13 cellular contexts compared by ENCODE assay signal in the genomic region with DNA sequence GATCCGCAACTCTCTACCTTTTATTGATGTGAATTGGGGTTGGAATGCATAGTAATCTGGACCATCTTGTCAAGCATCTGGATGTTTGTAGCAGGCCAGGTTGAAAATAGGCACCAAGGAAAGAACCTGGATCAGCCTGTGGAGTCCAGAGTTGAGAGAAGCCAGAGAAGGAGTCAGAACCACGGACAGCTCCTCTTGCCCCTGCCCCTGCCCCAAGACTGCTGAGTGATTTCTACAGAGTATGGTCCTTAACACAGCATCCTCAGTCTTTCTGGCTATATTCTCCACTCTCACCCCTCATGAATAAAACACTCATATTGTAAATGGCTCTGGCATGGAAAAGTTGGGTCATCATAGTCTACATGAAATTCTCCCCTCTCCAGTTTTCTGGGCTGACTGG.
DNase-seq lines count a peak whose midpoint lies in the region; ATAC-seq lines count a peak whose summit lies in the region.
"Had no signal": no experiment of that assay in that cellular context is flagged by ENCODE, and none has a peak within 500 bp of the region (broad histone marks: within the 10 kb centered on the region; RNA-seq: fewer than 3 reads in every experiment).

No MANE protein-coding gene starts in this region.

- H3K4me1 ChIP-seq in adipocyte (ENCODE audit: control insufficient read depth, insufficient read depth, low read length) = no peaks in the 10 kb centered on the region
- H3K4me1 ChIP-seq in mesendoderm (ENCODE audit: control insufficient read depth, low read depth, low read length) = no peaks in the 10 kb centered on the region

- H3K23ac ChIP-seq in mesendoderm (ENCODE audit: low read length) = no peak overlapping the region

- H3K27ac ChIP-seq in mesendoderm (ENCODE audit: low read depth, low read length) = no peak overlapping the region

- H2BK5ac ChIP-seq in mesendoderm (ENCODE audit: low read length) = no peak overlapping the region

- H2BK120ac ChIP-seq in mesendoderm (ENCODE audit: low read depth, low read length) = no peak overlapping the region

- H3K27me3 ChIP-seq in adipocyte (replicated peaks; ENCODE audit: control insufficient read depth, insufficient read depth, low read length) = no peaks in the 10 kb centered on the region
- no peaks in the 10 kb centered on the region for H3K27me3 ChIP-seq in mesendoderm (ENCODE audit: insufficient read depth, low read length, poor library complexity)

- no peak overlapping the region for H4K8ac ChIP-seq in mesendoderm (ENCODE audit: low read depth, low read length)

- H3K9me3 Mint-ChIP-seq in activated CD4-positive, alpha-beta T cell treated with anti-CD3 and anti-CD28 coated beads for 36 hours (ENCODE audit: low read depth) = no peaks in the 10 kb centered on the region
- H3K9me3 Mint-ChIP-seq: HFFc6 had no signal

- H2AK5ac ChIP-seq in mesendoderm (ENCODE audit: low read length) = no peak overlapping the region

- H3K27me3 Mint-ChIP-seq in activated CD4-positive, alpha-beta T cell treated with anti-CD3 and anti-CD28 coated beads for 36 hours = peaks cover 4% of the 10 kb centered on the region

- no peak overlapping the region for H2BK15ac ChIP-seq in mesendoderm (replicated peaks; ENCODE audit: low read depth)

- no peak overlapping the region for H3K4ac ChIP-seq in mesendoderm (ENCODE audit: low read depth, low read length)

- H3K36me3 ChIP-seq in adipocyte (ENCODE audit: control insufficient read depth, insufficient read depth, low read length, severe bottlenecking) (no peaks in the 10 kb centered on the region), mesendoderm (ENCODE audit: control insufficient read depth, insufficient read depth, low read length) (no peaks in the 10 kb centered on the region)

- no peaks in the 10 kb centered on the region for H3K36me3 Mint-ChIP-seq in activated CD4-positive, alpha-beta T cell treated with anti-CD3 and anti-CD28 coated beads for 36 hours (ENCODE audit: low read depth)
- H3K36me3 Mint-ChIP-seq: stimulated activated naive B cell treated with anti-CD40 and anti-IgM and Interleukin-4, amounts not matched to agents 10 μg/mL and 1 μg/mL and 100 μg/mL, for 72 hours had no signal

- no peaks in the 10 kb centered on the region for H3K4me1 Mint-ChIP-seq in activated CD4-positive, alpha-beta T cell treated with anti-CD3 and anti-CD28 coated beads for 36 hours
- H3K4me1 Mint-ChIP-seq: stimulated activated naive B cell treated with anti-CD40 and anti-IgM and Interleukin-4, amounts not matched to agents 10 μg/mL and 1 μg/mL and 100 μg/mL, for 72 hours had no signal

- CTCF ChIA-PET in activated CD4-positive, alpha-beta T cell treated with anti-CD3 and anti-CD28 coated beads for 36 hours (lab: Charles Lee) = interaction anchor here (0.6 to 1.0 kb wide), 2 partner anchors 166 to 429 kb away, joined by 3 read pairs; no protein-coding TSS in a partner anchor

- ATAC-seq in activated CD4-positive, alpha-beta T cell treated with anti-CD3 and anti-CD28 coated beads for 36 hours = no peak
- no peak for ATAC-seq in GM21723 (IDR thresholded peaks at IDR 0.05; ENCODE audit: unreplicated experiment)
- ATAC-seq in HG03097 (IDR thresholded peaks at IDR 0.05; ENCODE audit: low FRiP score, unreplicated experiment) = no peak
- ATAC-seq: stimulated activated naive B cell treated with anti-CD40 and anti-IgM and Interleukin-4, amounts not matched to agents 10 μg/mL and 1 μg/mL and 100 μg/mL, for 72 hours had no signal

- no peaks in the 10 kb centered on the region for H3K79me1 ChIP-seq in mesendoderm (ENCODE audit: low read length)

- no peak overlapping the region for H3K4me2 ChIP-seq in mesendoderm (ENCODE audit: low read length)

- H3K4me3 ChIP-seq in adipocyte (ENCODE audit: low read length) = no peak overlapping the region
- H3K4me3 ChIP-seq in mesendoderm (ENCODE audit: low read length) = no peak overlapping the region

- no peak overlapping the region for H3K4me3 Mint-ChIP-seq in activated CD4-positive, alpha-beta T cell treated with anti-CD3 and anti-CD28 coated beads for 36 hours
- H3K4me3 Mint-ChIP-seq: HFFc6; stimulated activated naive B cell treated with anti-CD40 and anti-IgM and Interleukin-4, amounts not matched to agents 10 μg/mL and 1 μg/mL and 100 μg/mL, for 72 hours had no signal

- WGBS in mesendoderm (ENCODE audit: extremely low coverage, insufficient coverage, low lambda C conversion rate) = no CpG with 5 or more reads among the region's 2 CpGs

- no peak overlapping the region for H4K5ac ChIP-seq in mesendoderm (ENCODE audit: low read length)

- no peak overlapping the region for H3K18ac ChIP-seq in mesendoderm (ENCODE audit: low read length)

- H3K9me3 ChIP-seq in adipocyte (ENCODE audit: control insufficient read depth, low read length) = peaks cover 10% of the 10 kb centered on the region

- H3K79me2 ChIP-seq in mesendoderm (ENCODE audit: control insufficient read depth, insufficient read depth, low read length) = no peaks in the 10 kb centered on the region

- H3K27ac Mint-ChIP-seq in activated CD4-positive, alpha-beta T cell treated with anti-CD3 and anti-CD28 coated beads for 36 hours = no peak overlapping the region
- H3K27ac Mint-ChIP-seq: HFFc6; stimulated activated naive B cell treated with anti-CD40 and anti-IgM and Interleukin-4, amounts not matched to agents 10 μg/mL and 1 μg/mL and 100 μg/mL, for 72 hours had no signal

- H3K56ac ChIP-seq in mesendoderm (ENCODE audit: low read length) = no peak overlapping the region

- intact Hi-C loops in activated CD4-positive, alpha-beta T cell treated with anti-CD3 and anti-CD28 coated beads for 36 hours (cut with DNase I, micrococcal nuclease) = no loop called here

- H3K9ac ChIP-seq in adipocyte (ENCODE audit: low read length) (no peak overlapping the region), mesendoderm (ENCODE audit: low read length) (no peak overlapping the region)

- POLR2A ChIA-PET in activated CD4-positive, alpha-beta T cell treated with anti-CD3 and anti-CD28 coated beads for 36 hours (lab: Charles Lee) = no interaction called here

- DNase-seq in activated CD4-positive, alpha-beta T cell treated with anti-CD3 and anti-CD28 coated beads for 36 hours = peak; percentile 33
- DNase-seq in activated CD4-positive, alpha-beta T cell treated with anti-CD3 and anti-CD28 coated beads for 4 hours = no peak
- DNase-seq in KBM-7 (peak; percentile 31), adipocyte (ENCODE audit: low read depth) (peak; percentile 7), mesendoderm (peak; percentile 63), NCI-H524 treated with DMSO at 0.1 percent for 48 hours (lab: John Stamatoyannopoulos, UW) (no peak)
- DNase-seq: activated CD8-positive, alpha-beta memory T cell treated with anti-CD3 and anti-CD28 coated beads, Interleukin-2, amount 50 U/mL, for 4 hours; HFFc6; NCI-H1694; stimulated activated CD4-positive, alpha-beta T cell treated with anti-CD3 and anti-CD28 coated beads, Interleukin-4, amount 100 ng/mL, for 1 hour; stimulated activated naive B cell treated with anti-CD40 and anti-IgM and Interleukin-4, amounts not matched to agents 10 μg/mL and 1 μg/mL and 100 μg/mL, for 72 hours had no signal

- in situ Hi-C loops in KBM-7 (cut with MboI; ENCODE audit: low pct_unique_long_range_greater_than_20kb, low sequenced_read_pairs) = no loop called here

Comparison
In these comparisons a context has a peak if more than half of its experiments do, and no peak if none do; other contexts are left out.
1. DNase-seq: peak in activated CD4-positive, alpha-beta T cell treated with anti-CD3 and anti-CD28 coated beads for 36 hours (single experiment), KBM-7 (single experiment), adipocyte (single experiment) and mesendoderm (single experiment); none in activated CD4-positive, alpha-beta T cell treated with anti-CD3 and anti-CD28 coated beads for 4 hours (0 of 2) and NCI-H524 treated with DMSO at 0.1 percent for 48 hours (single experiment).